Comparison of ENCODE assay signal across 11 cellular contexts in genomic region chr12:88242161-88242925, GRCh38.
DNase-seq lines count a peak whose midpoint lies in the region; ATAC-seq, FAIRE-seq and TF ChIP-seq lines count a peak whose summit lies in the region.
"Had no signal": no experiment of that assay in that cellular context is flagged by ENCODE, and none has a peak within 500 bp of the region (broad histone marks: within the 10 kb centered on the region; RNA-seq: fewer than 3 reads in every experiment).

No MANE protein-coding gene starts in this region.

- peak in 1 of 2 donors; percentile 96 for ATAC-seq in left cardiac atrium

- intact Hi-C loops in left cardiac atrium (cut with DNase I) = no loop called here
- intact Hi-C loops in cardiac septum (cut with DNase I) = no loop called here

- FAIRE-seq in RCC 7860 (lab: Jason Lieb, UNC) = peak; percentile 97
- FAIRE-seq in urothelium cell line (lab: Jason Lieb, UNC) = no peak
- FAIRE-seq: islet of Langerhans had no signal

- no peak overlapping the region for H3K4me3 ChIP-seq in fibroblast of pulmonary artery (replicated peaks; ENCODE audit: low read depth, low read length)
- H3K4me3 ChIP-seq: SK-N-MC, uterus had no signal

- no peak for TF ChIP-seq CTCF in fibroblast of pulmonary artery (IDR thresholded peaks at IDR 0.05; ENCODE audit: low read length, missing control alignments)

- DNase-seq in left cardiac atrium (peak; percentile 32), cardiac septum (ENCODE audit: low spot score) (no peak), RCC 7860 (ENCODE audit: low spot score) (peak; percentile 92), fibroblast of pulmonary artery (ENCODE audit: low read depth) (peak; percentile 96), urothelium cell line (ENCODE audit: low spot score) (peak; percentile 48), ecto neural progenitor cell (ENCODE audit: low spot score) (no peak), GF-D8 (lab: John Stamatoyannopoulos, UW) (no peak)
- DNase-seq in central memory CD4-positive, alpha-beta T cell = no peak

Comparison
In these comparisons a context has a peak if more than half of its experiments do, and no peak if none do; other contexts are left out.
1. DNase-seq: peak in left cardiac atrium (single experiment), RCC 7860 (single experiment), fibroblast of pulmonary artery (single experiment) and urothelium cell line (single experiment); none in cardiac septum (single experiment), ecto neural progenitor cell (single experiment), central memory CD4-positive, alpha-beta T cell (single experiment) and GF-D8 (single experiment).